7 cellular contexts compared by ENCODE assay signal in the genomic region with DNA sequence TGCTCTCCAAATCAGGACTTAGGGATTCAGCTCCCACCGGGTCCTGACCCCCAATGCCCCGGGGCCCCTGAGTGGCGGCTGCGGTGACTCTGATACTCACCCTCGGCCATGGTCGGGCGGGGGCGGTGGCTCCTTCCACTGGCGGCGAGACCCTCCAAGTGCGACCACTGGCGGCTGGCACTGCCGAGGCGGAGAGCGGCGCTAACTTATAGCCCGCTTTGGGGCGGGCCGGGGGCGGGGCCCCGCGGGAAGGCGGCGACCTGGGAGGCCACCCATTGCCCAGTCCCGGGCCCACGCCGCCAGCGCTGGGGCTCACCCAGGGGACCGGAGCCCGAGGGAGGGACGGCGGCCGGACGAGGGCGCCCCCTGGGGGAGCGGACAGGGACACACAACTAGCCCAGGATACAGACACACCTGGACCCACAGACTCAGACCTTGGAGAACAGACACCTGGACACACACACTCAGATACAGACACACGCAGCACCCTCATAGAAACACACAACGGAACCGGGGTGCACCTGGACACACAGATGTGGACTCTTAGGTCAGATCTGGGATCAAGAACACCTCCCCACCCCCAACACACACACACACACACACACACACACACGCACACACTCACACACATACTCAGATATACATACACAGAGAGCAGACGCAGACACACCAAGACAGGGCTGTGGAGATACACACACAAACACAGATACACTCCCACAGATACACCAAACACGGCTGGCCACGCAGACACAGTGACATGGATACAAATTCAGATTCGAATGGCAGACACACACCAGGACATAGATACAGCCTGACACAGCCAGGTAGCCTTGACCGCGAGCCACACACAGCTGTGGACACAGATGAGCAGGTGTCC. TPM values are rescaled to one million over a fixed set of nuclear protein-coding genes. Genes with fewer than 3 reads are reported as not detected.
DNase-seq lines count a peak whose midpoint lies in the region; ATAC-seq and TF ChIP-seq lines count a peak whose summit lies in the region.

A gene (minus strand): TSS at position 182 of the 877 bp plus-strand sequence. CDS start 72 bp downstream, at position 110.

- H3K4me3 ChIP-seq in upper lobe of left lung: peak within 1 kb of the TSS; percentile 30 to 61 (median 58)

- no peaks in the 10 kb centered on the region for H3K9me3 Mint-ChIP-seq in natural killer cell treated with Interleukin-12 subunit alpha and Interleukin-12 subunit beta and Interleukin-15 and Interleukin-18, amount 100 ng/mL, for 72 hours

- H3K27ac Mint-ChIP-seq in natural killer cell treated with Interleukin-12 subunit alpha and Interleukin-12 subunit beta and Interleukin-15 and Interleukin-18, amount 100 ng/mL, for 72 hours: peak within 1 kb of the TSS in 1 of 2 donors; percentile 66

- TF ChIP-seq EP300 in upper lobe of left lung (IDR thresholded peaks at IDR 0.05): no peak

- H3K36me3 Mint-ChIP-seq in natural killer cell treated with Interleukin-12 subunit alpha and Interleukin-12 subunit beta and Interleukin-15 and Interleukin-18, amount 100 ng/mL, for 72 hours: no peaks in the 10 kb centered on the region

- WGBS in upper lobe of left lung, 2 donors: 21 to 61% methylated on average over 9 to 27 of the region's 46 CpGs

- TF ChIP-seq CTCF in upper lobe of left lung (IDR thresholded peaks at IDR 0.05): peak; percentile 87 to 97 (median 96)

- H3K4me3 Mint-ChIP-seq in natural killer cell treated with Interleukin-12 subunit alpha and Interleukin-12 subunit beta and Interleukin-15 and Interleukin-18, amount 100 ng/mL, for 72 hours: peak within 1 kb of the TSS; percentile 68

- peaks cover 4 to 13% (median 6%) of the 10 kb centered on the region in 4 donors for H3K36me3 ChIP-seq in upper lobe of left lung

- H3K27me3 ChIP-seq in upper lobe of left lung: no peaks in the 10 kb centered on the region

- peak within 1 kb of the TSS; percentile 72 to 93 (median 90) for H3K27ac ChIP-seq in upper lobe of left lung

- peaks cover 0 to 8% of the 10 kb centered on the region in 2 donors for H3K27me3 Mint-ChIP-seq in natural killer cell treated with Interleukin-12 subunit alpha and Interleukin-12 subunit beta and Interleukin-15 and Interleukin-18, amount 100 ng/mL, for 72 hours

- H3K9me3 ChIP-seq in upper lobe of left lung: no peaks in the 10 kb centered on the region

- TF ChIP-seq POLR2A in upper lobe of left lung (IDR thresholded peaks at IDR 0.05): peak; percentile 32 to 77 (median 58)

- peak; percentile 66 for ATAC-seq in GM18502 (IDR thresholded peaks at IDR 0.05; ENCODE audit: poor library complexity, unreplicated experiment)
- peak; percentile 47 for ATAC-seq in HG03060 (IDR thresholded peaks at IDR 0.05; ENCODE audit: low read depth, unreplicated experiment)
- peak; percentile 88 to 95 for ATAC-seq in natural killer cell treated with Interleukin-12 subunit alpha and Interleukin-12 subunit beta and Interleukin-15 and Interleukin-18, amount 100 ng/mL, for 72 hours
- peak; percentile 79 to 90 for ATAC-seq in upper lobe of left lung (ENCODE audit: low FRiP score in 2 of 2)

- peaks cover 40 to 67% (median 52%) of the 10 kb centered on the region in 4 donors for H3K4me1 ChIP-seq in upper lobe of left lung

- DNase-seq in NOMO-1 treated with dmso at 0.1 percent for 144 hours (lab: John Stamatoyannopoulos, UW; ENCODE audit: unreplicated experiment) (peak; percentile 44), activated T-cell treated with anti-CD3 and anti-CD28 coated beads for 48 hours (ENCODE audit: low read depth) (peak; percentile 51), fibroblast of peridontal ligament (ENCODE audit: extremely low read depth) (peak; percentile 39), upper lobe of left lung (peak; percentile 92 to 97)
- peak; percentile 85 for DNase-seq in natural killer cell treated with Interleukin-12 subunit alpha and Interleukin-12 subunit beta and Interleukin-15 and Interleukin-18, amount 100 ng/mL, for 72 hours (ENCODE audit: low spot score)

- H3K4me1 Mint-ChIP-seq in natural killer cell treated with Interleukin-12 subunit alpha and Interleukin-12 subunit beta and Interleukin-15 and Interleukin-18, amount 100 ng/mL, for 72 hours (ENCODE audit: low read depth in 2 of 2): peaks cover 18 to 25% of the 10 kb centered on the region in 2 donors

RNA-seq across cellular contexts. Expression of the gene that starts here (rescaled TPM):
- total RNA-seq in natural killer cell treated with Interleukin-12 subunit alpha and Interleukin-12 subunit beta and Interleukin-15 and Interleukin-18, amount 100 ng/mL, for 72 hours: 1 to 10 TPM in 1 of 2 donors, under 1 TPM in 1; 0.81 to 2.4 TPM
- total RNA-seq in upper lobe of left lung: 100 to 1,000 TPM in 5 of 6 donors, 10 to 100 TPM in 1; 98.7 to 469 (median 290) TPM

Comparison
In these comparisons a context has a peak if more than half of its experiments do, and no peak if none do; other contexts are left out.
1. Peak in every context shown above with its lines: DNase-seq, ATAC-seq, H3K4me3 ChIP-seq and H3K27ac ChIP-seq.
2. RNA of the gene that starts here (total RNA-seq): 98.7 to 469 TPM in upper lobe of left lung; 0.81 to 2.4 TPM in natural killer cell treated with Interleukin-12 subunit alpha and Interleukin-12 subunit beta and Interleukin-15 and Interleukin-18, amount 100 ng/mL, for 72 hours; every median in the first group is over 10 times any median in the second.
3. DNase-seq: peak in every context shown above with its lines; median percentile 94 in upper lobe of left lung; 85 in natural killer cell treated with Interleukin-12 subunit alpha and Interleukin-12 subunit beta and Interleukin-15 and Interleukin-18, amount 100 ng/mL, for 72 hours; 51 in activated T-cell treated with anti-CD3 and anti-CD28 coated beads for 48 hours; 44 in NOMO-1 treated with dmso at 0.1 percent for 144 hours; 39 in fibroblast of peridontal ligament.